12 cellular contexts compared by ENCODE assay signal in the genomic region with DNA sequence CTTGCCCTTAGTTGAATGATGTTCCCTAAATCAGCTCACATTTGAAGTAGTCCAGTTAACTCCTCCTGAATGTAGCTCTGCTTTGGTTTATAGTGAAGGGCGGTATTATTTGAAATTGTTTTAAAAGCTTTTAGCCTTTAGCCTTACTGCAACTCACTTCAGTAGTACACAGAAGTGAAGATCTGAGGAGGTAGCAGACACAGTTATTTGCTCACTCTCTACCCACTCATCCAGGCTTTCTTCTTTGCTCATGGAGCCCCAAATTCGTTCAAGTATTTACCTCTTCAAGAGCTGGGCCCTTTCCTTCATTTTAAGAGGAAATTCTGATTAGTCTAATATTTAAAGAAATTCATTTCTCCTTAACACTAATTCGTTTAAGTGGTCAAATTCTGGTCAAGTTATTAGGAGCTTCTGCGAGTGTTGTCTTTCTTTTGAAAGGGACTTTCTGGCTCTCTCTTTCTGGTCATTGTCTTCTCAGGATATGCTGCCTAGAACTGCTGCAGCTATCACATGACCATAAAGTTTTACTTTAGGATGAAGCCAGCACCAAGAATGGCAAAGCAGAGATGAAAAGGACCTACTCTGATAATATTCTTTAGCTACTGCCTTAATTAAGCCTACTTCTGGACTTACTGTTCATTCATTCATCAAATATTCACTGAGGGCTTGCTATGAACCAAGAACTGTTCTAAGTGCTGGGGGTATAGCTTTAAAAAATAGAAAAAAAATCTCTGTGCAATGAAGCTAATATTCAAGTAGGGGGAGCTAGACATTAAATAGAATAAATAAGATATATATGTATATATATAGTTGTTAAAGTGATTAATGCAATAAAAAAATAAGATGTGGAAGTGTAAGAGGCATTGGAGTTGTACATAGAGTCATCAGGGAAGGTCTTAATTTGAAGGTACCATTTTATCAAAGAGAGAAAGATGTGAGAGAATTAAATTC.
DNase-seq lines count a peak whose midpoint lies in the region; ATAC-seq and TF ChIP-seq lines count a peak whose summit lies in the region.
"Had no signal": no experiment of that assay in that cellular context is flagged by ENCODE, and none has a peak within 500 bp of the region (broad histone marks: within the 10 kb centered on the region; RNA-seq: fewer than 3 reads in every experiment).

No MANE protein-coding gene starts in this region.

- no peak overlapping the region for H2BK5ac ChIP-seq in IMR-90 (ENCODE audit: low read depth, low read length, poor library complexity, severe bottlenecking)

- no peaks in the 10 kb centered on the region for H3K9me3 Mint-ChIP-seq in osteocyte (ENCODE audit: unreplicated experiment)
- H3K9me3 Mint-ChIP-seq: stimulated activated naive CD8-positive, alpha-beta T cell treated with anti-CD3 and anti-CD28 coated beads, Interleukin-15, Interleukin-2, amounts not matched to agents 100 ng/mL and 50 ng/mL, for 24 hours had no signal

- TF ChIP-seq CTCF in IMR-90 (conservative IDR thresholded peaks at IDR 0.05; ENCODE audit: low read depth, low read length) (peak; percentile 40), body of pancreas (IDR thresholded peaks at IDR 0.05) (peak in 6 of 7 experiments; percentile 23 to 57 (median 33)), osteocyte (IDR thresholded peaks at IDR 0.05) (peak; percentile 40), transverse colon (IDR thresholded peaks at IDR 0.05) (peak in 1 of 5 experiments; percentile 11)

- peaks cover 28% of the 10 kb centered on the region for H3K4me1 Mint-ChIP-seq in osteocyte (ENCODE audit: unreplicated experiment)

- H3K36me3 Mint-ChIP-seq in osteocyte (ENCODE audit: unreplicated experiment), result no peaks in the 10 kb centered on the region

- no peak overlapping the region for H3K4me3 Mint-ChIP-seq in osteocyte (ENCODE audit: unreplicated experiment)
- H3K4me3 Mint-ChIP-seq: stimulated activated naive CD8-positive, alpha-beta T cell treated with anti-CD3 and anti-CD28 coated beads, Interleukin-15, Interleukin-2, amounts not matched to agents 100 ng/mL and 50 ng/mL, for 24 hours had no signal

- H3K79me1 ChIP-seq in IMR-90 (ENCODE audit: low read depth in 1 of 2, low read length in 2 of 2), result no peaks in the 10 kb centered on the region

- H3K9ac ChIP-seq in IMR-90 (ENCODE audit: low read depth, low read length), result no peak overlapping the region

- TF ChIP-seq RAD21 in IMR-90 (IDR thresholded peaks at IDR 0.05; ENCODE audit: low read length), result no peak

- H3K14ac ChIP-seq in IMR-90 (replicated peaks; ENCODE audit: low read depth, low read length), result no peak overlapping the region

- H3K9me1 ChIP-seq in IMR-90 (ENCODE audit: insufficient read depth, low read length), result no peaks in the 10 kb centered on the region

- dilution Hi-C loops in IMR-90 (cut with HindIII; ENCODE audit: low sequenced_read_pairs, unreplicated experiment), result no loop called here

- no peak overlapping the region; the same call in 2 of the 3 replicates for H2BK15ac ChIP-seq in IMR-90 (ENCODE audit: low read depth, low read length)

- no peak for TF ChIP-seq EP300 in transverse colon (IDR thresholded peaks at IDR 0.05; ENCODE audit: low read depth)

- intact Hi-C loops in IMR-90 (cut with micrococcal nuclease), result loop anchor here (5.0 kb wide), 2 partner anchors 235 to 585 kb away; partner anchors contain the start of gene AHR
- intact Hi-C loops in body of pancreas (cut with DNase I), result no loop called here
- intact Hi-C loops in transverse colon (cut with DNase I; ENCODE audit: low total_unique reads), result no loop called here

- no peak overlapping the region for H2BK20ac ChIP-seq in IMR-90 (ENCODE audit: low read depth, low read length)

- no peak overlapping the region for H4K91ac ChIP-seq in IMR-90 (ENCODE audit: insufficient read depth, low read depth, low read length)

- peak; percentile 80 for ATAC-seq in IMR-90 (ENCODE audit: low read depth)
- ATAC-seq in body of pancreas, result peak; percentile 35
- ATAC-seq in GM21619 (IDR thresholded peaks at IDR 0.05; ENCODE audit: unreplicated experiment), result no peak

- no peak overlapping the region for H3K27ac Mint-ChIP-seq in osteocyte (ENCODE audit: unreplicated experiment)
- H3K27ac Mint-ChIP-seq: stimulated activated naive CD8-positive, alpha-beta T cell treated with anti-CD3 and anti-CD28 coated beads, Interleukin-15, Interleukin-2, amounts not matched to agents 100 ng/mL and 50 ng/mL, for 24 hours had no signal

- BruUV-seq in IMR-90 (replicated peaks; lab: Mats Ljungman, UMichigan), result no TSS peak

- no peak overlapping the region for H3K18ac ChIP-seq in IMR-90 (ENCODE audit: low read depth, low read length)

- no peaks in the 10 kb centered on the region for H4K20me1 ChIP-seq in IMR-90 (ENCODE audit: insufficient read depth, low read length)

- no peak overlapping the region for H3K4me3 ChIP-seq in IMR-90 (ENCODE audit: insufficient read depth, low read depth, low read length)
- H3K4me3 ChIP-seq in body of pancreas, result no peak overlapping the region
- H3K4me3 ChIP-seq in transverse colon, result no peak overlapping the region

- H3K27ac ChIP-seq in IMR-90 (ENCODE audit: insufficient read depth, low read length) (no peak overlapping the region), body of pancreas (no peak overlapping the region), transverse colon (no peak overlapping the region)

- no peaks in the 10 kb centered on the region for H3K9me3 ChIP-seq in IMR-90 (ENCODE audit: control insufficient read depth, insufficient read depth, low read length)
- H3K9me3 ChIP-seq in body of pancreas, result no peaks in the 10 kb centered on the region
- no peaks in the 10 kb centered on the region for H3K9me3 ChIP-seq in transverse colon

- H3K27me3 ChIP-seq in IMR-90 (ENCODE audit: control insufficient read depth, insufficient read depth, low read length) (no peaks in the 10 kb centered on the region), body of pancreas (no peaks in the 10 kb centered on the region), transverse colon (no peaks in the 10 kb centered on the region)

- H2BK120ac ChIP-seq in IMR-90 (ENCODE audit: low read depth, low read length), result no peak overlapping the region

- no peak overlapping the region for H3K4me2 ChIP-seq in IMR-90 (ENCODE audit: low read depth, low read length)

- no peak overlapping the region for H2AK9ac ChIP-seq in IMR-90 (replicated peaks; ENCODE audit: low read depth, low read length, poor library complexity)

- no peaks in the 10 kb centered on the region for H3K27me3 Mint-ChIP-seq in osteocyte (ENCODE audit: unreplicated experiment)
- H3K27me3 Mint-ChIP-seq: stimulated activated naive CD8-positive, alpha-beta T cell treated with anti-CD3 and anti-CD28 coated beads, Interleukin-15, Interleukin-2, amounts not matched to agents 100 ng/mL and 50 ng/mL, for 24 hours had no signal

- no peak overlapping the region; a peak in 1 of 4 replicates for H4K8ac ChIP-seq in IMR-90 (ENCODE audit: low read depth in 2 of 2, low read length in 2 of 2)

- DNase-seq in SIG-M5 treated with dmso at 0.1 percent for 504 hours (lab: John Stamatoyannopoulos, UW; ENCODE audit: unreplicated experiment), result peak; percentile 23
- DNase-seq in SIG-M5 (lab: John Stamatoyannopoulos, UW), result no peak
- DNase-seq in IMR-90, result peak; percentile 25
- DNase-seq in body of pancreas, result no peak
- DNase-seq in osteocyte (ENCODE audit: extremely low spot score, unreplicated experiment), result no peak
- DNase-seq in transverse colon, result no peak
- DNase-seq in nucleus accumbens (lab: John Stamatoyannopoulos, UW), result no peak
- DNase-seq: activated CD4-positive, alpha-beta T cell treated with anti-CD3 and anti-CD28 coated beads, Interleukin-2, amount 50 U/mL, for 4 hours; amniotic stem cell; NCI-H1092 treated with DMSO at 0.1 percent for 48 hours had no signal

- no peak overlapping the region for H2AK5ac ChIP-seq in IMR-90 (ENCODE audit: low read depth, low read length)

- POLR2A ChIA-PET in IMR-90 (lab: Charles Lee; ENCODE audit: unreplicated experiment), result no interaction called here

- H3K36me3 ChIP-seq in IMR-90 (ENCODE audit: control insufficient read depth, insufficient read depth, low read length), result no peaks in the 10 kb centered on the region
- no peaks in the 10 kb centered on the region for H3K36me3 ChIP-seq in body of pancreas (replicated peaks in 1 of 2; ENCODE audit: insufficient read depth in 1 of 2, low read depth in 2 of 2)
- no peaks in the 10 kb centered on the region for H3K36me3 ChIP-seq in transverse colon

- WGBS in IMR-90 (ENCODE audit: extremely low coverage in 2 of 2, insufficient read length in 1 of 2), 2 experiments, result no CpG with 5 or more reads among the region's 4 CpGs
- whole genome bisulfite sequencing in body of pancreas, 2 donors, result 60 to 65% methylated on average over 4 of the region's 4 CpGs
- WGBS in transverse colon (ENCODE audit: low coverage in 1 of 2), 2 donors, result 65 to 78% methylated on average over 4 of the region's 4 CpGs

- no peak overlapping the region for H4K5ac ChIP-seq in IMR-90 (ENCODE audit: low read depth, low read length)

- no peak overlapping the region for H3K56ac ChIP-seq in IMR-90 (ENCODE audit: extremely low read depth, insufficient read depth, low read length)

- no peak overlapping the region for H3K4ac ChIP-seq in IMR-90 (ENCODE audit: low read depth, low read length)

- CTCF ChIA-PET in IMR-90 (lab: Yijun Ruan, JAX), result interaction anchor here (0.5 to 2.0 kb wide), 9 partner anchors 9 to 511 kb away, joined by 3 to 9 read pairs (median 3); no protein-coding TSS in a partner anchor

- H3K23ac ChIP-seq in IMR-90 (ENCODE audit: low read depth, low read length), result no peak overlapping the region

- TF ChIP-seq POLR2A in IMR-90 (IDR thresholded peaks at IDR 0.05; ENCODE audit: low read depth, low read length) (no peak), body of pancreas (IDR thresholded peaks at IDR 0.05) (no peak), transverse colon (IDR thresholded peaks at IDR 0.05) (no peak)

- H3K4me1 ChIP-seq in IMR-90 (ENCODE audit: control insufficient read depth, insufficient read depth, low read length), result no peaks in the 10 kb centered on the region
- H3K4me1 ChIP-seq in body of pancreas, result no peaks in the 10 kb centered on the region
- H3K4me1 ChIP-seq in transverse colon, result no peaks in the 10 kb centered on the region

- H2AFZ ChIP-seq in IMR-90 (replicated peaks; ENCODE audit: low read length, poor library complexity), result no peak overlapping the region

- in situ Hi-C loops in IMR-90 (cut with MboI; ENCODE audit: low sequenced_read_pairs), result no loop called here
- in situ Hi-C loops in transverse colon (cut with MboI; ENCODE audit: low pct_ligation_motif_present in 1 of 4, low pct_unique_long_range_greater_than_20kb in 1 of 4, low sequenced_read_pairs in 3 of 4), result no loop called here

TF ChIP-seq in IMR-90, 13 proteins besides CTCF, POLR2A, EP300 and RAD21 (continues in another document):
- no peak for TF ChIP-seq CEBPB (IDR thresholded peaks at IDR 0.05; ENCODE audit: low read depth, low read length)
- TF ChIP-seq MAFK (IDR thresholded peaks at IDR 0.05; ENCODE audit: low read depth, low read length), result no peak
- no peak for TF ChIP-seq MAZ (IDR thresholded peaks at IDR 0.05; ENCODE audit: borderline replicate concordance, low read depth, low read length)

Comparison
In these comparisons a context has a peak if more than half of its experiments do, and no peak if none do; other contexts are left out.
1. DNase-seq: peak in SIG-M5 treated with dmso at 0.1 percent for 504 hours (single experiment) and IMR-90 (single experiment); none in SIG-M5 (single experiment), body of pancreas (0 of 4), osteocyte (single experiment), transverse colon (single experiment) and nucleus accumbens (0 of 56).